In the genomic region with DNA sequence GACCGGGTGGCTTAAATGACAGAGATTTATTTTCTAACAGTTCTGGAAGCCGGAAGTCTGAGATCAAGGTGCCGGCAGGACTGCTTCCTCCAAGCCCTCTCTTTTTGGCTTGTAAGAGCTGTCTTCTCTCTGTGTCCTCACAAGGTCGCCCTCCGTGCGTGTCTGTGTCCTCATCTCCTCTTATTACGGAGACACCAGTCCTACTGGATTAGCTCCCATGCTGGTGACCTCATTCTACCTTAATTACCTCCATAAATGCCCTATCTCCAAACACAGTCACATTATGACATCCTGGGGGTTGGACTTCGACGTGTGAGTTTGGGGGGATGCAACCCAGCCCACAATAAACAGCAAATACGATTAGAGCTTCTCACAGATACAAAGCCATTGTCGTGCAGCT, we compare ENCODE assay signal across 21 cellular contexts.
DNase-seq lines count a peak whose midpoint lies in the region; ATAC-seq and TF ChIP-seq lines count a peak whose summit lies in the region.
"Had no signal": no experiment of that assay in that cellular context is flagged by ENCODE, and none has a peak within 500 bp of the region (broad histone marks: within the 10 kb centered on the region; RNA-seq: fewer than 3 reads in every experiment).

No MANE protein-coding gene starts in this region.

- H3K27ac ChIP-seq in ascending aorta: peak overlapping the region; percentile 94 to 100
- no peak overlapping the region for H3K27ac ChIP-seq in mesendoderm (ENCODE audit: low read depth, low read length)
- H3K27ac ChIP-seq in gastrocnemius medialis: peak overlapping the region; percentile 77 to 88 (median 84)
- H3K27ac ChIP-seq: left lung, testis had no signal

- H3K4me1 ChIP-seq in ascending aorta (peaks cover 0 to 16% of the 10 kb centered on the region in 2 donors), mesendoderm (ENCODE audit: control insufficient read depth, low read depth, low read length) (peaks cover 4% of the 10 kb centered on the region), gastrocnemius medialis (peaks cover 9 to 19% of the 10 kb centered on the region in 2 donors)
- H3K4me1 ChIP-seq: BE2C, left lung, testis had no signal

- intact Hi-C loops in ascending aorta (cut with DNase I): loop anchor here (2.0 kb wide), 1 partner anchor 59 kb away; no protein-coding TSS in a partner anchor
- intact Hi-C loops in gastrocnemius medialis (cut with DNase I; ENCODE audit: low total_unique reads): loop anchor here (5.0 to 10.0 kb wide), 3 partner anchors 55 to 163 kb away; partner anchors contain the start of gene FOXL1

- H3K4me2 ChIP-seq in mesendoderm (ENCODE audit: low read length): no peak overlapping the region

- H2AK5ac ChIP-seq in mesendoderm (ENCODE audit: low read length): peak overlapping the region; percentile 14

- H3K9me3 ChIP-seq in ascending aorta: no peaks in the 10 kb centered on the region
- H3K9me3 ChIP-seq in gastrocnemius medialis: no peaks in the 10 kb centered on the region
- H3K9me3 ChIP-seq: BE2C, left lung, MG63, testis had no signal

- no peaks in the 10 kb centered on the region for H3K79me1 ChIP-seq in mesendoderm (ENCODE audit: low read length)

- no peaks in the 10 kb centered on the region for H3K79me2 ChIP-seq in mesendoderm (ENCODE audit: control insufficient read depth, insufficient read depth, low read length)

- no peak overlapping the region for H3K9ac ChIP-seq in mesendoderm (ENCODE audit: low read length)

- no peak overlapping the region for H2BK5ac ChIP-seq in mesendoderm (ENCODE audit: low read length)

- TF ChIP-seq POLR2A in gastrocnemius medialis (IDR thresholded peaks at IDR 0.05): no peak

- H3K4me3 ChIP-seq in ascending aorta (no peak overlapping the region), mesendoderm (ENCODE audit: low read length) (no peak overlapping the region), gastrocnemius medialis (no peak overlapping the region)
- H3K4me3 ChIP-seq: K562, left lung, MG63, testis had no signal

- H3K23ac ChIP-seq in mesendoderm (ENCODE audit: low read length): no peak overlapping the region

- H2BK120ac ChIP-seq in mesendoderm (ENCODE audit: low read depth, low read length): no peak overlapping the region

- TF ChIP-seq CTCF in ascending aorta (IDR thresholded peaks at IDR 0.05) (no peak), gastrocnemius medialis (IDR thresholded peaks at IDR 0.05 in 4 of 5, conservative IDR thresholded peaks at IDR 0.05 in 1 of 5) (no peak), GM13977 (IDR thresholded peaks at IDR 0.05; ENCODE audit: extremely low read depth, insufficient read depth, missing control alignments) (no peak)

- ATAC-seq in gastrocnemius medialis (peak; percentile 60 to 70), HG02759 (IDR thresholded peaks at IDR 0.05; ENCODE audit: unreplicated experiment) (no peak)
- ATAC-seq: activated CD4-positive, CD25-positive, alpha-beta regulatory T cell treated with anti-CD3 and anti-CD28 coated beads, Interleukin-2, amount 50 U/mL, for 24 hours; activated CD8-positive, alpha-beta T cell treated with anti-CD3 and anti-CD28 coated beads for 36 hours; K562; left lung; naive thymus-derived CD4-positive, alpha-beta T cell; stimulated activated naive CD8-positive, alpha-beta T cell treated with anti-CD3 and anti-CD28 coated beads, Interleukin-15, Interleukin-2, amounts not matched to agents 100 U/mL and 50 U/mL, for 24 hours had no signal

- H3K4ac ChIP-seq in mesendoderm (ENCODE audit: low read depth, low read length): no peak overlapping the region

- DNase-seq in G401 (ENCODE audit: low spot score): peak; percentile 6
- no peak for DNase-seq in ascending aorta (ENCODE audit: low spot score in 2 of 2)
- no peak for DNase-seq in mesendoderm
- peak in 1 of 2 donors; percentile 60 for DNase-seq in gastrocnemius medialis
- no peak for DNase-seq in NCI-H1694 (lab: John Stamatoyannopoulos, UW)
- DNase-seq in GM13977 (ENCODE audit: low spot score): no peak
- DNase-seq: ACHN; activated CD8-positive, alpha-beta T cell treated with anti-CD3 and anti-CD28 coated beads for 36 hours; BE2C; GDM1; left lung; MG63; naive thymus-derived CD4-positive, alpha-beta T cell; NCI-H2081; NCI-H226; SIG-M5; stimulated activated naive CD8-positive, alpha-beta T cell treated with anti-CD3 and anti-CD28 coated beads, Interleukin-15, Interleukin-2, amounts not matched to agents 100 U/mL and 50 U/mL, for 24 hours; testis had no signal

- in situ Hi-C loops in G401 (cut with HindIII; ENCODE audit: low sequenced_read_pairs) (no loop called here), gastrocnemius medialis (cut with MboI; ENCODE audit: low sequenced_read_pairs in 4 of 4) (no loop called here), GM13977 (cut with MboI; ENCODE audit: low pct_unique_long_range_greater_than_20kb, low sequenced_read_pairs, unreplicated experiment) (no loop called here)

- no peak overlapping the region for H3K18ac ChIP-seq in mesendoderm (ENCODE audit: low read length)

- no peak overlapping the region for H2BK15ac ChIP-seq in mesendoderm (replicated peaks; ENCODE audit: low read depth)

- H3K27me3 ChIP-seq in ascending aorta (no peaks in the 10 kb centered on the region), mesendoderm (ENCODE audit: insufficient read depth, low read length, poor library complexity) (no peaks in the 10 kb centered on the region), gastrocnemius medialis (no peaks in the 10 kb centered on the region)
- H3K27me3 ChIP-seq: MG63, testis had no signal

- H3K56ac ChIP-seq in mesendoderm (ENCODE audit: low read length): no peak overlapping the region

- peaks cover 3 to 6% of the 10 kb centered on the region in 2 donors for H3K36me3 ChIP-seq in ascending aorta
- no peaks in the 10 kb centered on the region for H3K36me3 ChIP-seq in mesendoderm (ENCODE audit: control insufficient read depth, insufficient read depth, low read length)
- no peaks in the 10 kb centered on the region for H3K36me3 ChIP-seq in gastrocnemius medialis
- H3K36me3 ChIP-seq: BE2C, left lung, MG63 had no signal

- no peak overlapping the region for H4K5ac ChIP-seq in mesendoderm (ENCODE audit: low read length)

- no peak overlapping the region for H4K8ac ChIP-seq in mesendoderm (ENCODE audit: low read depth, low read length)

- no CpG with 5 or more reads among the region's 11 CpGs for WGBS in mesendoderm (ENCODE audit: extremely low coverage, insufficient coverage, low lambda C conversion rate)
